8 cellular contexts compared by ENCODE assay signal in the genomic region with DNA sequence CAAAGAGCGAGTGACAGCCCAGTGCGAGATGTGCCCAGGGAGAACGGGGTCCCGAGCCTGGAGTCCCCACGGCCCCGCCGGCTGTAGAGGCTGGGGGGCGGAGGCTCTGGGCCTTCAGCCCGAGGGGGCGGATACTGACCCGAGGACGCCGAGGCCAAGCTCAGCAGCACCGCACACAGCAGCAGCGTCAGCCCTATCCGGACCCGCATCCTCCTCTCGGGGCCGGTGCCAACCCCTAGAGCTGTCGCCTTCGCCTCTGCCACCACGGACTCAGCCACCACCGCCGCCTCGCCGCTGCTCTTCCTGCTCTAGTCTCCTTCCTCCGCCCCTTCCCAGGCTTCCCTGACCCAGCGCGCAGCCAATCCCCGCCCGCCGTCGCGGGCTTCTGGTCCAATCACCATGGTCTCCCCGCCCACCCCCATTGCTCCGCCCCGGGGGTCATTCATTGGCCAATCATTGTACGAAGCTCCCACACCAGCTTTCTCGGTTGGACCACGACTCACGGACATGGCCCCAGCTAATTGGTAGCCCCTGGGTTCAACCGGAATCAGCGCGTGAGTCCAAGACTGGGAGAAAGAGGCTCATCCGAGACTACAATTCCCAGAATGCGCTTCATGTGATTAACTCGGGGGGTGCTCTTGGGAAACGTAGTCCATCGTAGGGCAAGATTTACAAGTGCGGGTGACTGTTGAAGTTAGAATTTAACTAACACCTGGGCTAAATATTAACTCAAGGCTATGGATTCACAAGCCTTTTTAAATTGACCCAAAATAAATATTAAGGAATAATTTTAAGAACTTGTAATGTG. TPM values are rescaled to one million over a fixed set of nuclear protein-coding genes. Genes with fewer than 3 reads are reported as not detected.
A peak's percentile ranks its signal among the peaks of the same experiment; 100 is the strongest.
DNase-seq lines count a peak whose midpoint lies in the region; ATAC-seq, FAIRE-seq and TF ChIP-seq lines count a peak whose summit lies in the region.

A gene (minus strand): TSS at position 318 of the 808 bp plus-strand sequence. CDS start 109 bp downstream, at position 209.

- H3K27me3 Mint-ChIP-seq in type B pancreatic cell: no peaks in the 10 kb centered on the region

- peak within 1 kb of the TSS in 4 of 5 donors; percentile 64 to 81 (median 67) for H3K27ac ChIP-seq in adrenal gland
- H3K27ac ChIP-seq in heart left ventricle: peak within 1 kb of the TSS in 11 of 12 donors; percentile 40 to 82 (median 72)

- intact Hi-C loops in adrenal gland (cut with DNase I): no loop called here
- intact Hi-C loops in heart left ventricle (cut with DNase I): no loop called here

- peak; percentile 96 for FAIRE-seq in GM12892 (lab: Jason Lieb, UNC)

- TF ChIP-seq POLR2A in GM12892 (IDR thresholded peaks at IDR 0.05; ENCODE audit: low read depth, low read length): peak; percentile 94
- peak; percentile 63 to 91 for TF ChIP-seq POLR2A in adrenal gland (IDR thresholded peaks at IDR 0.05)
- TF ChIP-seq POLR2A in heart left ventricle (IDR thresholded peaks at IDR 0.05): peak; percentile 52 to 88

- H3K27me3 ChIP-seq in adrenal gland (no peaks in the 10 kb centered on the region), heart left ventricle (peaks cover 0 to under 1% (median 0%) of the 10 kb centered on the region in 9 donors)

- peak; percentile 94 for ATAC-seq in HG02852 (IDR thresholded peaks at IDR 0.05; ENCODE audit: unreplicated experiment)
- peak; percentile 99 to 100 (median 100) for ATAC-seq in heart left ventricle

- H3K4me1 ChIP-seq in adrenal gland (replicated peaks in 1 of 2): peaks cover 29 to 45% of the 10 kb centered on the region in 2 donors
- peaks cover 9 to 71% (median 52%) of the 10 kb centered on the region in 12 donors for H3K4me1 ChIP-seq in heart left ventricle

- no peaks in the 10 kb centered on the region for H3K36me3 Mint-ChIP-seq in type B pancreatic cell

- H3K4me1 Mint-ChIP-seq in type B pancreatic cell (ENCODE audit: unreplicated experiment): peaks cover 19% of the 10 kb centered on the region

- 0 to 1% (median 1%) methylated on average over 36 to 50 of the region's 50 CpGs for WGBS in adrenal gland, 4 donors
- 0 to 1% (median 0%) methylated on average over 36 to 50 of the region's 50 CpGs for WGBS in heart left ventricle, 4 donors

- H3K36me3 ChIP-seq in adrenal gland (replicated peaks in 1 of 2): no peaks in the 10 kb centered on the region
- H3K36me3 ChIP-seq in heart left ventricle: peaks cover 0 to 6% (median 0%) of the 10 kb centered on the region in 9 donors

- TF ChIP-seq CTCF in adrenal gland (IDR thresholded peaks at IDR 0.05): no peak
- no peak for TF ChIP-seq CTCF in heart left ventricle (IDR thresholded peaks at IDR 0.05)
- no peak for TF ChIP-seq CTCF in type B pancreatic cell (conservative IDR thresholded peaks at IDR 0.05)

- H3K9me3 Mint-ChIP-seq in type B pancreatic cell: no peaks in the 10 kb centered on the region

- H3K4me3 ChIP-seq in adrenal gland: peak within 1 kb of the TSS; percentile 83 to 95 (median 87)
- peak within 1 kb of the TSS; percentile 63 to 96 (median 90) for H3K4me3 ChIP-seq in heart left ventricle

- peak within 1 kb of the TSS; percentile 95 for H3K27ac Mint-ChIP-seq in type B pancreatic cell

- H3K9me3 ChIP-seq in adrenal gland (replicated peaks in 1 of 3) (no peaks in the 10 kb centered on the region), heart left ventricle (peaks cover 0 to 4% (median 0%) of the 10 kb centered on the region in 12 donors)

- H3K4me3 Mint-ChIP-seq in type B pancreatic cell: peak within 1 kb of the TSS; percentile 97

- DNase-seq in GM12892 (ENCODE audit: insufficient read length) (peak; percentile 70), NCI-H146 (lab: John Stamatoyannopoulos, UW) (peak; percentile 97), T-helper 1 cell (peak; percentile 96 to 99 (median 99)), adrenal gland (peak; percentile 99 to 100 (median 100)), heart left ventricle (peak; percentile 99 to 100 (median 100)), pons (ENCODE audit: low spot score) (peak; percentile 100), type B pancreatic cell (ENCODE audit: extremely low spot score, unreplicated experiment) (peak; percentile 99)

RNA-seq across cellular contexts. Expression of the gene that starts here (rescaled TPM):
- polyA plus RNA-seq in GM12892 (2012; ENCODE audit: missing spikeins): 24.2 TPM
- total RNA-seq in adrenal gland (100 to 1,000 TPM in 1 of 8 donors, 10 to 100 TPM in 7; 32.5 to 119 (median 68.4) TPM), heart left ventricle (10 to 100 TPM; 36.6 to 86.5 (median 64.0) TPM), type B pancreatic cell (ENCODE audit: low replicate concordance) (58.3 and 59.0 TPM in 2 replicates)
- polyA plus RNA-seq in adrenal gland (10 to 100 TPM in 2 of 3 donors, 1 to 10 TPM in 1; 8.3 to 50.2 (median 10.5) TPM), heart left ventricle (10 to 100 TPM in 1 of 2 donors, 1 to 10 TPM in 1; 9.4 to 53.2 TPM)

Comparison
In these comparisons a context has a peak if more than half of its experiments do, and no peak if none do; other contexts are left out.
1. Peak in every context shown above with its lines: DNase-seq, ATAC-seq, H3K4me3 ChIP-seq and H3K27ac ChIP-seq.